ENCODE assay signal across 2 cellular contexts in the genomic region with DNA sequence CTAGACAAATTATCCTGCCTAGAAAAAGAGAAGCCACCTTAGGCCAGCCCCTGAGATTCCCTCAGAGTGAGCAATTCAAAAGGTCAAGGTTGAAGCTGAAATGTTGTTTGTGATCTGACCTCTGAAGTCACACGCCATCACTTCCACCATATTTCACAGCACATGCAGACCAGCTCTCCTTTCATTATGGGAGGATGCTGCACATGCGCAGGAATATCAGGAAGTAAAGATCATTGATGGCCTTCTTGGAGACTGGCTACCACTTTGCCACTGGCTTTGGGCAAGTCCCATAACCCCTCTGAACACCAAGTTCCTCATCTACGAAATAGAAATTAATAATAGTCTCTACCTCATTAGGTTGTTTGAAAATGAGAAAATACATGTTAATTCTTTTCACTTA.
TF ChIP-seq lines count a peak whose summit lies in the region.

No MANE protein-coding gene starts in this region.

TF ChIP-seq in GM23338, 12 proteins besides CTCF, POLR2A, EP300 and RAD21 (continues in another document):
- TF ChIP-seq, protein P1, sequence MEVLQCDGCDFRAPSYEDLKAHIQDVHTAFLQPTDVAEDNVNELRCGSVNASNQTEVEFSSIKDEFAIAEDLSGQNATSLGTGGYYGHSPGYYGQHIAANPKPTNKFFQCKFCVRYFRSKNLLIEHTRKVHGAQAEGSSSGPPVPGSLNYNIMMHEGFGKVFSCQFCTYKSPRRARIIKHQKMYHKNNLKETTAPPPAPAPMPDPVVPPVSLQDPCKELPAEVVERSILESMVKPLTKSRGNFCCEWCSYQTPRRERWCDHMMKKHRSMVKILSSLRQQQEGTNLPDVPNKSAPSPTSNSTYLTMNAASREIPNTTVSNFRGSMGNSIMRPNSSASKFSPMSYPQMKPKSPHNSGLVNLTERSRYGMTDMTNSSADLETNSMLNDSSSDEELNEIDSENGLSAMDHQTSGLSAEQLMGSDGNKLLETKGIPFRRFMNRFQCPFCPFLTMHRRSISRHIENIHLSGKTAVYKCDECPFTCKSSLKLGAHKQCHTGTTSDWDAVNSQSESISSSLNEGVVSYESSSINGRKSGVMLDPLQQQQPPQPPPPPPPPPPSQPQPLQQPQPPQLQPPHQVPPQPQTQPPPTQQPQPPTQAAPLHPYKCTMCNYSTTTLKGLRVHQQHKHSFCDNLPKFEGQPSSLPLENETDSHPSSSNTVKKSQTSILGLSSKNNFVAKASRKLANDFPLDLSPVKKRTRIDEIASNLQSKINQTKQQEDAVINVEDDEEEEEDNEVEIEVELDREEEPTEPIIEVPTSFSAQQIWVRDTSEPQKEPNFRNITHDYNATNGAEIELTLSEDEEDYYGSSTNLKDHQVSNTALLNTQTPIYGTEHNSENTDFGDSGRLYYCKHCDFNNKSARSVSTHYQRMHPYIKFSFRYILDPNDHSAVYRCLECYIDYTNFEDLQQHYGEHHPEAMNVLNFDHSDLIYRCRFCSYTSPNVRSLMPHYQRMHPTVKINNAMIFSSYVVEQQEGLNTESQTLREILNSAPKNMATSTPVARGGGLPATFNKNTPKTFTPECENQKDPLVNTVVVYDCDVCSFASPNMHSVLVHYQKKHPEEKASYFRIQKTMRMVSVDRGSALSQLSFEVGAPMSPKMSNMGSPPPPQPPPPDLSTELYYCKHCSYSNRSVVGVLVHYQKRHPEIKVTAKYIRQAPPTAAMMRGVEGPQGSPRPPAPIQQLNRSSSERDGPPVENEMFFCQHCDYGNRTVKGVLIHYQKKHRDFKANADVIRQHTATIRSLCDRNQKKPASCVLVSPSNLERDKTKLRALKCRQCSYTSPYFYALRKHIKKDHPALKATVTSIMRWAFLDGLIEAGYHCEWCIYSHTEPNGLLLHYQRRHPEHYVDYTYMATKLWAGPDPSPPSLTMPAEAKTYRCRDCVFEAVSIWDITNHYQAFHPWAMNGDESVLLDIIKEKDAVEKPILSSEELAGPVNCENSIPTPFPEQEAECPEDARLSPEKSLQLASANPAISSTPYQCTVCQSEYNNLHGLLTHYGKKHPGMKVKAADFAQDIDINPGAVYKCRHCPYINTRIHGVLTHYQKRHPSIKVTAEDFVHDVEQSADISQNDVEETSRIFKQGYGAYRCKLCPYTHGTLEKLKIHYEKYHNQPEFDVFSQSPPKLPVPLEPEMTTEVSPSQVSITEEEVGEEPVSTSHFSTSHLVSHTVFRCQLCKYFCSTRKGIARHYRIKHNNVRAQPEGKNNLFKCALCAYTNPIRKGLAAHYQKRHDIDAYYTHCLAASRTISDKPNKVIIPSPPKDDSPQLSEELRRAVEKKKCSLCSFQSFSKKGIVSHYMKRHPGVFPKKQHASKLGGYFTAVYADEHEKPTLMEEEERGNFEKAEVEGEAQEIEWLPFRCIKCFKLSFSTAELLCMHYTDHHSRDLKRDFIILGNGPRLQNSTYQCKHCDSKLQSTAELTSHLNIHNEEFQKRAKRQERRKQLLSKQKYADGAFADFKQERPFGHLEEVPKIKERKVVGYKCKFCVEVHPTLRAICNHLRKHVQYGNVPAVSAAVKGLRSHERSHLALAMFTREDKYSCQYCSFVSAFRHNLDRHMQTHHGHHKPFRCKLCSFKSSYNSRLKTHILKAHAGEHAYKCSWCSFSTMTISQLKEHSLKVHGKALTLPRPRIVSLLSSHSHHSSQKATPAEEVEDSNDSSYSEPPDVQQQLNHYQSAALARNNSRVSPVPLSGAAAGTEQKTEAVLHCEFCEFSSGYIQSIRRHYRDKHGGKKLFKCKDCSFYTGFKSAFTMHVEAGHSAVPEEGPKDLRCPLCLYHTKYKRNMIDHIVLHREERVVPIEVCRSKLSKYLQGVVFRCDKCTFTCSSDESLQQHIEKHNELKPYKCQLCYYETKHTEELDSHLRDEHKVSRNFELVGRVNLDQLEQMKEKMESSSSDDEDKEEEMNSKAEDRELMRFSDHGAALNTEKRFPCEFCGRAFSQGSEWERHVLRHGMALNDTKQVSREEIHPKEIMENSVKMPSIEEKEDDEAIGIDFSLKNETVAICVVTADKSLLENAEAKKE (CRISPR knock-in tag; IDR thresholded peaks at IDR 0.05): no peak
- TF ChIP-seq EZH2phosphoT487 (IDR thresholded peaks at IDR 0.05; ENCODE audit: unreplicated experiment) (no peak), JUNB (IDR thresholded peaks at IDR 0.05; ENCODE audit: unreplicated experiment) (no peak), ZNF114 (CRISPR knock-in tag; IDR thresholded peaks at IDR 0.05) (no peak), EZH2 (IDR thresholded peaks at IDR 0.05; ENCODE audit: low read depth, unreplicated experiment) (no peak), CREB1 (CRISPR knock-in tag; IDR thresholded peaks at IDR 0.05; ENCODE audit: low read depth) (no peak), STAT1 (IDR thresholded peaks at IDR 0.05; ENCODE audit: unreplicated experiment) (no peak), ZNF331 (CRISPR knock-in tag; IDR thresholded peaks at IDR 0.05; ENCODE audit: low read depth) (no peak), POLR2AphosphoS5 (IDR thresholded peaks at IDR 0.05; ENCODE audit: low read depth) (no peak)
- TF ChIP-seq, protein P2, sequence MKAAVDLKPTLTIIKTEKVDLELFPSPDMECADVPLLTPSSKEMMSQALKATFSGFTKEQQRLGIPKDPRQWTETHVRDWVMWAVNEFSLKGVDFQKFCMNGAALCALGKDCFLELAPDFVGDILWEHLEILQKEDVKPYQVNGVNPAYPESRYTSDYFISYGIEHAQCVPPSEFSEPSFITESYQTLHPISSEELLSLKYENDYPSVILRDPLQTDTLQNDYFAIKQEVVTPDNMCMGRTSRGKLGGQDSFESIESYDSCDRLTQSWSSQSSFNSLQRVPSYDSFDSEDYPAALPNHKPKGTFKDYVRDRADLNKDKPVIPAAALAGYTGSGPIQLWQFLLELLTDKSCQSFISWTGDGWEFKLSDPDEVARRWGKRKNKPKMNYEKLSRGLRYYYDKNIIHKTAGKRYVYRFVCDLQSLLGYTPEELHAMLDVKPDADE (IDR thresholded peaks at IDR 0.05): no peak

TF ChIP-seq in K562, 482 proteins besides CTCF, POLR2A, EP300 and RAD21:
- TF ChIP-seq ZKSCAN3 (CRISPR knock-in tag; IDR thresholded peaks at IDR 0.05): no peak
- TF ChIP-seq NRF1 (conservative IDR thresholded peaks at IDR 0.05 in 1 of 2, IDR thresholded peaks at IDR 0.05 in 1 of 2): peak; percentile 82 to 84
